In the genomic region with DNA sequence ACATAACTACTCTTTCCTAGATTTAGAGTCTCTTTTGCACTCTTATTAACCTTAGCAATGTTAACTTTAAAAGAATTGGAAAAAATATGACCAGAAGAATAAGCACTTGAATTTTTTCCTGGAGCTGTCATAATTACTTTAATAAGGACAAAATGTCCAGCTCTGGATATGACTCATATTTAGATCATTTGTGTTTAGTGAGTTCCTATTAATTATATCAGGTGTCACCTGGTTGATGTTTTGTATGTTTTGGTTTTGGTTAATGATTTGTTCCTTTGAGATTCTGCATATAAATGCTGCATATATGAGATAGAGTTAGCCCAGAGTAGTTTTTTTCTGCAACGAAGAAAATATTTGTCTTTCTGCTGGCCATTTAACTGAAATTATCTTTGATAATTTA, we compare ENCODE assay signal across 24 cellular contexts. TPM values are rescaled to one million over a fixed set of nuclear protein-coding genes. Genes with fewer than 3 reads are reported as not detected.
DNase-seq lines count a peak whose midpoint lies in the region; ATAC-seq, FAIRE-seq and TF ChIP-seq lines count a peak whose summit lies in the region.
"Had no signal": no experiment of that assay in that cellular context is flagged by ENCODE, and none has a peak within 500 bp of the region (broad histone marks: within the 10 kb centered on the region; RNA-seq: fewer than 3 reads in every experiment).

No MANE protein-coding gene starts in this region.

- intact Hi-C loops in OCI-LY7 (cut with micrococcal nuclease; ENCODE audit: unreplicated experiment) (no loop called here), kidney (cut with DNase I) (no loop called here)
- intact Hi-C loops in CD4-positive, alpha-beta T cell (cut with DNase I, micrococcal nuclease), result no loop called here

- no peaks in the 10 kb centered on the region for H3K27me3 ChIP-seq in trophoblast cell (ENCODE audit: insufficient read depth, low read length)
- H3K27me3 ChIP-seq in CD4-positive, alpha-beta T cell (ENCODE audit: control insufficient read depth, insufficient read depth, low read length), result no peaks in the 10 kb centered on the region
- H3K27me3 ChIP-seq: BLaER1, MG63 had no signal

- peak overlapping the region; percentile 3; the same call in 1 of the 2 replicates for H3K27ac ChIP-seq in 22Rv1
- peak overlapping the region; percentile 99 for H3K27ac ChIP-seq in OCI-LY7 (ENCODE audit: low read depth, low read length, poor library complexity, severe bottlenecking)
- no peak overlapping the region for H3K27ac ChIP-seq in kidney (ENCODE audit: low read depth in 2 of 2, low read length in 2 of 2)
- no peak overlapping the region for H3K27ac ChIP-seq in trophoblast cell (ENCODE audit: low read depth, low read length)
- H3K27ac ChIP-seq in CD4-positive, alpha-beta T cell (ENCODE audit: low read depth, low read length), result no peak overlapping the region
- H3K27ac ChIP-seq: A549, BLaER1, GM23248 had no signal

- H3K27ac Mint-ChIP-seq in activated naive CD8-positive, alpha-beta T cell treated with anti-CD3 and anti-CD28 coated beads, Interleukin-2, amount 50 U/mL, for 24 hours, result no peak overlapping the region
- H3K27ac Mint-ChIP-seq in CD4-positive, alpha-beta T cell, result no peak overlapping the region
- H3K27ac Mint-ChIP-seq: CD8-positive, alpha-beta T cell had no signal

- H4K8ac ChIP-seq in trophoblast cell (ENCODE audit: low read depth, low read length), result no peak overlapping the region

- H2BK5ac ChIP-seq in trophoblast cell (ENCODE audit: low read depth, low read length, poor library complexity), result no peak overlapping the region

- H3K9me3 ChIP-seq in OCI-LY7 (ENCODE audit: low read length) (0 out of 2 replicates have a peak, but pooled peaks cover 4% of the 10 kb centered on the region), kidney (ENCODE audit: control insufficient read depth in 1 of 2, low read length in 2 of 2) (no peaks in the 10 kb centered on the region), trophoblast cell (ENCODE audit: insufficient read depth, low read depth, low read length) (no peaks in the 10 kb centered on the region)
- H3K9me3 ChIP-seq in CD4-positive, alpha-beta T cell (ENCODE audit: control insufficient read depth, low read length), result no peaks in the 10 kb centered on the region
- H3K9me3 ChIP-seq: A549, BLaER1, HAP-1, MG63 had no signal

- no peaks in the 10 kb centered on the region for H4K20me1 ChIP-seq in OCI-LY7 (ENCODE audit: insufficient read depth, low read length)
- H4K20me1 ChIP-seq: BLaER1 had no signal

- H3K9ac ChIP-seq in kidney (ENCODE audit: low read length in 2 of 2), result no peak overlapping the region
- H3K9ac ChIP-seq in trophoblast cell (ENCODE audit: low read length), result no peak overlapping the region
- H3K9ac ChIP-seq: BLaER1, GM23248 had no signal

- TF ChIP-seq CTCF in 22Rv1 (IDR thresholded peaks at IDR 0.05) (no peak), OCI-LY7 (conservative IDR thresholded peaks at IDR 0.05; ENCODE audit: low read length) (no peak), kidney (IDR thresholded peaks at IDR 0.05; ENCODE audit: borderline replicate concordance, extremely low read depth, insufficient read depth) (no peak)
- TF ChIP-seq CTCF in CD4-positive, alpha-beta T cell (IDR thresholded peaks at IDR 0.05), result no peak

- H3K4ac ChIP-seq in trophoblast cell (ENCODE audit: low read depth, low read length), result no peak overlapping the region

- H4K91ac ChIP-seq in trophoblast cell (ENCODE audit: low read depth, low read length), result no peak overlapping the region

- DNase-seq in OCI-LY7 (ENCODE audit: low spot score) (no peak), kidney (no peak), trophoblast cell (no peak)
- DNase-seq in activated naive CD8-positive, alpha-beta T cell treated with anti-CD3 and anti-CD28 coated beads, Interleukin-2, amount 50 U/mL, for 24 hours, result no peak
- no peak for DNase-seq in CD4-positive, alpha-beta T cell
- DNase-seq: CD8-positive, alpha-beta T cell; DMS53; GM23248; Kasumi-1; MG63; NCI-H1092; NCI-H1436 treated with DMSO at 0.1 percent for 48 hours; NCI-H2029; NCI-H2171; NCI-H526 had no signal

- H3K4me3 Mint-ChIP-seq in activated naive CD8-positive, alpha-beta T cell treated with anti-CD3 and anti-CD28 coated beads, Interleukin-2, amount 50 U/mL, for 24 hours, result no peak overlapping the region
- H3K4me3 Mint-ChIP-seq in CD4-positive, alpha-beta T cell, result no peak overlapping the region
- H3K4me3 Mint-ChIP-seq: CD8-positive, alpha-beta T cell had no signal

- H3K4me3 ChIP-seq in OCI-LY7 (ENCODE audit: low read depth, low read length, poor library complexity, severe bottlenecking) (peak overlapping the region; percentile 78), kidney (ENCODE audit: low read length in 2 of 2) (no peak overlapping the region), trophoblast cell (ENCODE audit: low read depth, low read length) (no peak overlapping the region)
- H3K4me3 ChIP-seq: A549, BLaER1, GM23248, HAP-1, MG63 had no signal

- H3K36me3 Mint-ChIP-seq in activated naive CD8-positive, alpha-beta T cell treated with anti-CD3 and anti-CD28 coated beads, Interleukin-2, amount 50 U/mL, for 24 hours (ENCODE audit: low read depth), result no peaks in the 10 kb centered on the region
- H3K36me3 Mint-ChIP-seq in CD4-positive, alpha-beta T cell (ENCODE audit: low read depth), result no peaks in the 10 kb centered on the region
- H3K36me3 Mint-ChIP-seq: CD8-positive, alpha-beta T cell had no signal

- CTCF ChIA-PET in OCI-LY7 (lab: Charles Lee; ENCODE audit: unreplicated experiment), result no interaction called here
- CTCF ChIA-PET in CD4-positive, alpha-beta T cell (lab: Charles Lee), result no interaction called here

- ATAC-seq in activated naive CD8-positive, alpha-beta T cell treated with anti-CD3 and anti-CD28 coated beads, Interleukin-2, amount 50 U/mL, for 24 hours, result no peak
- ATAC-seq in HG03095 (IDR thresholded peaks at IDR 0.05; ENCODE audit: unreplicated experiment), result no peak
- ATAC-seq in CD4-positive, alpha-beta T cell (ENCODE audit: poor library complexity), result no peak
- ATAC-seq: A549; CD8-positive, alpha-beta T cell; Right ventricle myocardium inferior had no signal

- no peaks in the 10 kb centered on the region for H3K79me1 ChIP-seq in trophoblast cell (ENCODE audit: low read length)

- FAIRE-seq in kidney (lab: Jason Lieb, UNC), result peak; percentile 55
- FAIRE-seq: A549, RCC 7860 had no signal

- no peak overlapping the region for H4K12ac ChIP-seq in trophoblast cell (ENCODE audit: low read depth, low read length)

- peak; percentile 54 for TF ChIP-seq POLR2A in GM19099 (IDR thresholded peaks at IDR 0.05; ENCODE audit: extremely low read depth, insufficient read length, low read depth)

- no CpG with 5 or more reads among the region's 1 CpG for WGBS in trophoblast cell (ENCODE audit: extremely low coverage, insufficient coverage, insufficient read length)

- H3K36me3 ChIP-seq in OCI-LY7 (ENCODE audit: insufficient read depth, low read length) (peaks cover 20% of the 10 kb centered on the region; the same call in 1 of the 2 replicates), kidney (ENCODE audit: control insufficient read depth in 1 of 2, insufficient read depth in 2 of 2, low read length in 2 of 2) (no peaks in the 10 kb centered on the region), trophoblast cell (ENCODE audit: control insufficient read depth in 1 of 2, insufficient read depth in 2 of 2, low read length in 2 of 2) (no peaks in the 10 kb centered on the region)
- H3K36me3 ChIP-seq: BLaER1, HAP-1, MG63 had no signal

- H3K9me2 ChIP-seq in OCI-LY7 (ENCODE audit: insufficient read depth, low read length), result no peaks in the 10 kb centered on the region

- no peak overlapping the region for H2BK120ac ChIP-seq in trophoblast cell (ENCODE audit: insufficient read depth, low read length, poor library complexity)

- no peaks in the 10 kb centered on the region for H3K27me3 Mint-ChIP-seq in activated naive CD8-positive, alpha-beta T cell treated with anti-CD3 and anti-CD28 coated beads, Interleukin-2, amount 50 U/mL, for 24 hours
- H3K27me3 Mint-ChIP-seq in CD4-positive, alpha-beta T cell, result no peaks in the 10 kb centered on the region

- BruUV-seq in OCI-LY7 (replicated peaks; lab: Mats Ljungman, UMichigan), result no TSS peak

- H2AFZ ChIP-seq in OCI-LY7 (ENCODE audit: low read length) (no peak overlapping the region), trophoblast cell (ENCODE audit: insufficient read depth, low read length, poor library complexity) (no peak overlapping the region)
- H2AFZ ChIP-seq: GM23248 had no signal

- H3K79me2 ChIP-seq in OCI-LY7 (ENCODE audit: insufficient read depth, low read depth, low read length) (peaks cover 100% of the 10 kb centered on the region), trophoblast cell (ENCODE audit: control insufficient read depth, insufficient read depth, low read length, poor library complexity) (no peaks in the 10 kb centered on the region)

- H3K14ac ChIP-seq in trophoblast cell (ENCODE audit: low read length), result no peak overlapping the region

- peak overlapping the region; percentile 80 for H3K4me2 ChIP-seq in OCI-LY7 (ENCODE audit: low read length)
- H3K4me2 ChIP-seq in trophoblast cell (ENCODE audit: low read length), result no peak overlapping the region
- H3K4me2 ChIP-seq: A549, BLaER1 had no signal

- H3K9me3 Mint-ChIP-seq in activated naive CD8-positive, alpha-beta T cell treated with anti-CD3 and anti-CD28 coated beads, Interleukin-2, amount 50 U/mL, for 24 hours, result no peaks in the 10 kb centered on the region
- H3K9me3 Mint-ChIP-seq in CD4-positive, alpha-beta T cell, result no peaks in the 10 kb centered on the region
- H3K9me3 Mint-ChIP-seq: CD8-positive, alpha-beta T cell had no signal

- no peak overlapping the region for H2BK12ac ChIP-seq in trophoblast cell (ENCODE audit: low read length)

- no peak overlapping the region for H3K23ac ChIP-seq in trophoblast cell (ENCODE audit: low read length)

- POLR2A ChIA-PET in OCI-LY7 (lab: Charles Lee), result interaction anchor here (1.0 to 8.5 kb wide), 7 partner anchors 11 to 80 kb away, joined by 3 to 136 read pairs (median 18); a partner anchor contains a TSS
- POLR2A ChIA-PET in CD4-positive, alpha-beta T cell (lab: Charles Lee), result no interaction called here

- H3K18ac ChIP-seq in trophoblast cell (ENCODE audit: low read length), result no peak overlapping the region

- H3K4me1 Mint-ChIP-seq in activated naive CD8-positive, alpha-beta T cell treated with anti-CD3 and anti-CD28 coated beads, Interleukin-2, amount 50 U/mL, for 24 hours, result peaks cover 38% of the 10 kb centered on the region
- peaks cover 18% of the 10 kb centered on the region for H3K4me1 Mint-ChIP-seq in CD4-positive, alpha-beta T cell (ENCODE audit: low read depth)

- H2AK5ac ChIP-seq in trophoblast cell (ENCODE audit: low read length), result no peak overlapping the region

- H3K4me1 ChIP-seq in OCI-LY7 (ENCODE audit: insufficient read depth, low read length, poor library complexity, severe bottlenecking) (peaks cover 81% of the 10 kb centered on the region), kidney (ENCODE audit: control insufficient read depth in 1 of 2, insufficient read depth in 1 of 2, low read depth in 1 of 2, low read length in 2 of 2) (no peaks in the 10 kb centered on the region), trophoblast cell (ENCODE audit: control insufficient read depth in 1 of 2, insufficient read depth in 2 of 2, low read length in 2 of 2) (peaks cover 0 to 2% of the 10 kb centered on the region in 2 experiments)
- H3K4me1 ChIP-seq: HAP-1 had no signal

RNA-seq across cellular contexts. Expression of a gene that starts 5.1 kb away (rescaled TPM):
- total RNA-seq in OCI-LY7 (2014; rRNA removed; shearing (Covaris generic)), result 68.4 and 73.3 TPM in 2 replicates
- 106 and 114 TPM in 2 replicates for total RNA-seq in OCI-LY7 (2022)
- 2.1 TPM for total RNA-seq in kidney
- not detected for polyA plus RNA-seq in kidney (ENCODE audit: insufficient read depth, low read depth, low replicate concordance)
- not detected in 2 replicates for polyA plus RNA-seq in trophoblast cell (2013)
- total RNA-seq in CD4-positive, alpha-beta T cell, result 1 to 10 TPM in 1 of 2 experiments, under 1 TPM in 1; 0.44 to 1.7 TPM
- total RNA-seq: GM23248, SK-MEL-5 had no signal
- polyA plus RNA-seq: A549, GM23248 had no signal

RNA-seq across cellular contexts. Expression of a gene that starts 32.9 kb away (rescaled TPM):
- total RNA-seq in OCI-LY7 (2014; rRNA removed; shearing (Covaris generic)), result 12.3 and 13.7 TPM in 2 replicates
- total RNA-seq in OCI-LY7 (2022), result 9.7 and 10.3 TPM in 2 replicates
- total RNA-seq in kidney, result 25.0 TPM
- 2.2 TPM for polyA plus RNA-seq in kidney (ENCODE audit: insufficient read depth, low read depth, low replicate concordance)
- 0.22 and 0.27 TPM in 2 replicates for polyA plus RNA-seq in trophoblast cell (2013)
- 100 to 1,000 TPM; 631 to 659 TPM for total RNA-seq in CD4-positive, alpha-beta T cell
- total RNA-seq: GM23248, SK-MEL-5 had no signal
- polyA plus RNA-seq: A549, GM23248 had no signal

RNA-seq across cellular contexts. Expression of a gene that starts 58.3 kb away (rescaled TPM):
- total RNA-seq in OCI-LY7 (2014; rRNA removed; shearing (Covaris generic)), result 56.9 and 59.6 TPM in 2 replicates
- 146 and 177 TPM in 2 replicates for total RNA-seq in OCI-LY7 (2022)
- total RNA-seq in kidney, result 22.4 TPM
- 2.5 TPM for polyA plus RNA-seq in kidney (ENCODE audit: insufficient read depth, low read depth, low replicate concordance)
- polyA plus RNA-seq in trophoblast cell (2013), result 2.8 TPM in 2 replicates
- 100 to 1,000 TPM; 121 to 122 TPM for total RNA-seq in CD4-positive, alpha-beta T cell

Comparison
In these comparisons a context has a peak if more than half of its experiments do, and no peak if none do; other contexts are left out.
1. H3K27ac ChIP-seq: peak in 22Rv1 (single experiment) and OCI-LY7 (single experiment); none in kidney (0 of 2), trophoblast cell (single experiment) and CD4-positive, alpha-beta T cell (single experiment).
2. RNA of a gene that starts 5.1 kb away (total RNA-seq): 68.4 to 114 TPM in OCI-LY7; 2.1 TPM in kidney (single experiment) and 0.44 to 1.7 TPM in CD4-positive, alpha-beta T cell; every median in the first group is over 10 times any median in the second.
3. RNA of a gene that starts 32.9 kb away (total RNA-seq): 631 to 659 TPM in CD4-positive, alpha-beta T cell; 25.0 TPM in kidney (single experiment) and 9.7 to 13.7 TPM in OCI-LY7; every median in the first group is over 10 times any median in the second.